In genomic region chr3:88795502-88795901, GRCh38 we compare ENCODE assay signal across 26 cellular contexts.
"Had no signal": no experiment of that assay in that cellular context is flagged by ENCODE, and none has a peak within 500 bp of the region (broad histone marks: within the 10 kb centered on the region; RNA-seq: fewer than 3 reads in every experiment).

No MANE protein-coding gene starts in this region.

- H3K79me2 ChIP-seq: hepatocyte had no signal

- H3K27me3 ChIP-seq: dorsolateral prefrontal cortex, foreskin keratinocyte, gastroesophageal sphincter, heart left ventricle, hepatocyte, neural progenitor cell, ovary, spleen, suprapubic skin, transverse colon, upper lobe of right lung, uterus had no signal

- ATAC-seq: esophagus mucosa; foreskin keratinocyte; gastroesophageal sphincter; heart left ventricle; left lobe of liver; naive thymus-derived CD4-positive, alpha-beta T cell; psoas muscle; right cardiac atrium; stimulated activated memory B cell treated with anti-CD40 and anti-IgM and Interleukin-4, amounts not matched to agents 10 μg/mL and 1 μg/mL and 100 μg/mL, for 72 hours; upper lobe of right lung had no signal

- H3K4me2 ChIP-seq: hepatocyte, neural progenitor cell had no signal

- H3K4me3 ChIP-seq: dorsolateral prefrontal cortex, gastroesophageal sphincter, heart left ventricle, hepatocyte, neural progenitor cell, ovary, psoas muscle, skin epidermis, spleen, suprapubic skin, transverse colon, upper lobe of right lung, uterus had no signal

- DNase-seq: dorsolateral prefrontal cortex; effector CD4-positive, alpha-beta T cell; foreskin keratinocyte; heart left ventricle; kidney; mesenchymal stem cell; midbrain; naive thymus-derived CD4-positive, alpha-beta T cell; nucleus accumbens; ovary; psoas muscle; right cardiac atrium; spleen; stimulated activated CD4-positive, alpha-beta T cell treated with anti-CD3 and anti-CD28 coated beads, Interleukin-4, amount 100 ng/mL, for 4 hours; transverse colon; upper lobe of right lung; uterus had no signal

- H3K9ac ChIP-seq: neural progenitor cell had no signal

- H3K27ac ChIP-seq: dorsolateral prefrontal cortex, epithelial cell of prostate, foreskin keratinocyte, gastroesophageal sphincter, heart left ventricle, hepatocyte, neural progenitor cell, ovary, psoas muscle, skin epidermis, spleen, suprapubic skin, transverse colon, upper lobe of right lung, uterus had no signal

- H3K36me3 ChIP-seq: gastroesophageal sphincter, heart left ventricle, neural progenitor cell, ovary, spleen, suprapubic skin, transverse colon, upper lobe of right lung, uterus had no signal

- H3K9me3 ChIP-seq: ovary, psoas muscle, uterus had no signal

- H3K4me1 ChIP-seq: foreskin keratinocyte, gastroesophageal sphincter, heart left ventricle, neural progenitor cell, psoas muscle, spleen, suprapubic skin, transverse colon, upper lobe of right lung, uterus had no signal
